ENCODE assay signal across 24 cellular contexts in the genomic region with DNA sequence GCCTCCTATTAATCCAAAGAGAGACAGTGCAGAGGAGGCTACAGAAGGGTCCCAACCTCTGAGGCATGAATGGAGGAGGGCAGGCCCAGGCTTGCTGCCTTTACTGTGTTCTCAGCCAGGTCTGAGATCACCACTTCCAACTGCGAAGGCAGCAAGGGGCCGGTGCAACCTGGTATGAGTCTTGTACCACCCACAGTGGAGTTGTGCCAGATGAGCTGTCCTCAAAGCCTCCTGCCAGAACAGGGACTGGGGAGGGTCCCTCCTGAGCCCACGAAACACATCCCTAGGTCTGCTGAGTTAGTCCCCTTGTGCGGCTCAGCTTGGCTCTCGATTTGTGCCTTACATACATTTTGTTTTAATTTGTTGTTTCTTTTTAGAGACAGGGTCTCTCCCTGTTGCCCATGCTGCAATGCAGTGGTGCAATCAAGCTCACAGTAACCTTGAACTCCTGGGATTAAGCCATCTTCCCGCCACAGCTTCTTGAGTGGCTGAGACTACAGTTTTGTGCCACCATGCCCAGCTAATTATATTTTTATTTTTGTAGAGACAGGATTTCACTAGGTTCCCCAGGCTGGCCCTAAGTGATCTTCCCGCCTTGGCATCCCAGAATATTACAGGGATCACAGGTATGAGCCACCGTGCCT. TPM values are rescaled to one million over a fixed set of nuclear protein-coding genes. Genes with fewer than 3 reads are reported as not detected.
DNase-seq lines count a peak whose midpoint lies in the region; ATAC-seq, FAIRE-seq and TF ChIP-seq lines count a peak whose summit lies in the region.
"Had no signal": no experiment of that assay in that cellular context is flagged by ENCODE, and none has a peak within 500 bp of the region (broad histone marks: within the 10 kb centered on the region; RNA-seq: fewer than 3 reads in every experiment).

No MANE protein-coding gene starts in this region.

- no peak overlapping the region for H3K4me3 ChIP-seq in kidney (ENCODE audit: low read length in 2 of 2)
- H3K4me3 ChIP-seq: BLaER1, left lung, suprapubic skin, uterus had no signal

- H3K36me3 ChIP-seq in kidney (ENCODE audit: control insufficient read depth in 1 of 2, insufficient read depth in 2 of 2, low read length in 2 of 2) = no peaks in the 10 kb centered on the region
- H3K36me3 ChIP-seq: suprapubic skin, uterus had no signal

- intact Hi-C loops in kidney (cut with DNase I) = no loop called here

- H3K9ac ChIP-seq in kidney (ENCODE audit: low read length in 2 of 2) = no peak overlapping the region
- H3K9ac ChIP-seq: BLaER1, SK-N-SH had no signal

- H3K36me3 Mint-ChIP-seq in activated naive CD4-positive, alpha-beta T cell treated with anti-CD3 and anti-CD28 coated beads, Interleukin-2, amount 10 ng/mL, durations not matched to agents 7 days and 5 days = peaks cover 9% of the 10 kb centered on the region
- H3K36me3 Mint-ChIP-seq in activated T-helper 17 cell treated with anti-CD3 and anti-CD28 coated beads, Interleukin-2, amount 50 U/mL, for 72 hours (ENCODE audit: low read depth) = peaks cover 8% of the 10 kb centered on the region

- H3K4me1 Mint-ChIP-seq in activated naive CD4-positive, alpha-beta T cell treated with anti-CD3 and anti-CD28 coated beads, Interleukin-2, amount 10 ng/mL, durations not matched to agents 7 days and 5 days = peaks cover 10% of the 10 kb centered on the region
- no peaks in the 10 kb centered on the region for H3K4me1 Mint-ChIP-seq in activated T-helper 17 cell treated with anti-CD3 and anti-CD28 coated beads, Interleukin-2, amount 50 U/mL, for 72 hours

- TF ChIP-seq CTCF in kidney (IDR thresholded peaks at IDR 0.05; ENCODE audit: borderline replicate concordance, extremely low read depth, insufficient read depth) = no peak

- no peak for ATAC-seq in HG03460 (IDR thresholded peaks at IDR 0.05; ENCODE audit: unreplicated experiment)
- no peak for ATAC-seq in activated T-helper 17 cell treated with anti-CD3 and anti-CD28 coated beads, Interleukin-2, amount 50 U/mL, for 72 hours (replicated peaks)
- ATAC-seq: left lung, WTC11 had no signal

- H3K27ac Mint-ChIP-seq in activated naive CD4-positive, alpha-beta T cell treated with anti-CD3 and anti-CD28 coated beads, Interleukin-2, amount 10 ng/mL, durations not matched to agents 7 days and 5 days = no peak overlapping the region
- no peak overlapping the region for H3K27ac Mint-ChIP-seq in activated T-helper 17 cell treated with anti-CD3 and anti-CD28 coated beads, Interleukin-2, amount 50 U/mL, for 72 hours
- H3K27ac Mint-ChIP-seq: activated CD4-positive, alpha-beta memory T cell treated with anti-CD3 and anti-CD28 coated beads for 36 hours; T-helper 2 cell treated with Interferon-gamma antibody and Interleukin-4, amounts not matched to agents 5 μg/mL and 100 μg/mL, for 36 hours; WTC11 had no signal

- no peak for FAIRE-seq in kidney (lab: Jason Lieb, UNC)

- H3K4me1 ChIP-seq in kidney (ENCODE audit: control insufficient read depth in 1 of 2, insufficient read depth in 1 of 2, low read depth in 1 of 2, low read length in 2 of 2) = peaks cover 3 to 11% of the 10 kb centered on the region in 2 donors
- H3K4me1 ChIP-seq: left lung, suprapubic skin, uterus had no signal

- DNase-seq in DMS79 (lab: John Stamatoyannopoulos, UW) (peak; percentile 48), NCI-H2171 treated with DMSO at 0.1 percent for 48 hours (lab: John Stamatoyannopoulos, UW) (peak; percentile 57), astrocyte of the hippocampus (ENCODE audit: low read depth, low spot score) (peak; percentile 61), kidney (peak; percentile 40), dedifferentiated amniotic fluid mesenchymal stem cell (ENCODE audit: extremely low spot score) (no peak)
- no peak for DNase-seq in activated naive CD4-positive, alpha-beta T cell treated with anti-CD3 and anti-CD28 coated beads, Interleukin-2, amount 10 ng/mL, durations not matched to agents 7 days and 5 days
- DNase-seq: activated CD4-positive, alpha-beta memory T cell treated with anti-CD3 and anti-CD28 coated beads for 36 hours; activated effector memory CD4-positive, alpha-beta T cell treated with Interleukin-2 at 50 U/mL for 16 hours; COR-L47; dermis blood vessel endothelial cell; KBM-7; left lung; NCI-H187 treated with DMSO at 0.1 percent for 48 hours; NCI-H510A; SK-N-SH; uterus had no signal

- no peak overlapping the region for H3K4me3 Mint-ChIP-seq in activated naive CD4-positive, alpha-beta T cell treated with anti-CD3 and anti-CD28 coated beads, Interleukin-2, amount 10 ng/mL, durations not matched to agents 7 days and 5 days
- no peak overlapping the region for H3K4me3 Mint-ChIP-seq in activated T-helper 17 cell treated with anti-CD3 and anti-CD28 coated beads, Interleukin-2, amount 50 U/mL, for 72 hours
- H3K4me3 Mint-ChIP-seq: activated CD4-positive, alpha-beta memory T cell treated with anti-CD3 and anti-CD28 coated beads for 36 hours; nephron; T-helper 2 cell treated with Interferon-gamma antibody and Interleukin-4, amounts not matched to agents 5 μg/mL and 100 μg/mL, for 36 hours; WTC11 had no signal

- H3K9me3 Mint-ChIP-seq in activated naive CD4-positive, alpha-beta T cell treated with anti-CD3 and anti-CD28 coated beads, Interleukin-2, amount 10 ng/mL, durations not matched to agents 7 days and 5 days = peaks cover 3% of the 10 kb centered on the region
- no peaks in the 10 kb centered on the region for H3K9me3 Mint-ChIP-seq in activated T-helper 17 cell treated with anti-CD3 and anti-CD28 coated beads, Interleukin-2, amount 50 U/mL, for 72 hours
- H3K9me3 Mint-ChIP-seq: activated CD4-positive, alpha-beta memory T cell treated with anti-CD3 and anti-CD28 coated beads for 36 hours; nephron had no signal

- CTCF ChIA-PET in activated naive CD4-positive, alpha-beta T cell treated with anti-CD3 and anti-CD28 coated beads, Interleukin-2, amount 10 ng/mL, durations not matched to agents 7 days and 5 days (lab: Charles Lee) = interaction anchor here (0.8 to 1.1 kb wide), 2 partner anchors 9 to 23 kb away, joined by 4 to 5 read pairs; a partner anchor contains a TSS

- H3K27ac ChIP-seq in kidney (ENCODE audit: low read depth in 2 of 2, low read length in 2 of 2) = no peak overlapping the region
- H3K27ac ChIP-seq: BLaER1, left lung, suprapubic skin, uterus had no signal

- no peaks in the 10 kb centered on the region for H3K9me3 ChIP-seq in kidney (ENCODE audit: control insufficient read depth in 1 of 2, low read length in 2 of 2)
- H3K9me3 ChIP-seq: left lung, SK-N-SH, suprapubic skin, uterus had no signal

- H3K27me3 Mint-ChIP-seq in activated naive CD4-positive, alpha-beta T cell treated with anti-CD3 and anti-CD28 coated beads, Interleukin-2, amount 10 ng/mL, durations not matched to agents 7 days and 5 days = peaks cover 16% of the 10 kb centered on the region
- peaks cover 7% of the 10 kb centered on the region for H3K27me3 Mint-ChIP-seq in activated T-helper 17 cell treated with anti-CD3 and anti-CD28 coated beads, Interleukin-2, amount 50 U/mL, for 72 hours
- H3K27me3 Mint-ChIP-seq: activated CD4-positive, alpha-beta memory T cell treated with anti-CD3 and anti-CD28 coated beads for 36 hours had no signal

RNA-seq across cellular contexts. Expression of a gene that starts 9.3 kb away (rescaled TPM):
- 505 TPM for total RNA-seq in kidney
- 1,211 TPM for polyA plus RNA-seq in kidney (ENCODE audit: insufficient read depth, low read depth, low replicate concordance)
- total RNA-seq in activated T-helper 17 cell treated with anti-CD3 and anti-CD28 coated beads, Interleukin-2, amount 50 U/mL, for 72 hours = 1,000 to 10,000 TPM; 1,250 to 1,556 TPM

RNA-seq across cellular contexts. Expression of a gene that starts 45.8 kb away (rescaled TPM):
- 28.9 TPM for total RNA-seq in kidney
- 23.7 TPM for polyA plus RNA-seq in kidney (ENCODE audit: insufficient read depth, low read depth, low replicate concordance)
- total RNA-seq in activated T-helper 17 cell treated with anti-CD3 and anti-CD28 coated beads, Interleukin-2, amount 50 U/mL, for 72 hours = 1 to 10 TPM; 3.8 to 5.9 TPM

RNA-seq across cellular contexts. Expression of a gene that starts 57.5 kb away (rescaled TPM):
- 10.8 TPM for total RNA-seq in kidney
- polyA plus RNA-seq in kidney (ENCODE audit: insufficient read depth, low read depth, low replicate concordance) = 20.6 TPM
- under 1 TPM; 0.37 to 0.41 TPM for total RNA-seq in activated T-helper 17 cell treated with anti-CD3 and anti-CD28 coated beads, Interleukin-2, amount 50 U/mL, for 72 hours
- total RNA-seq: mononuclear cell had no signal

Comparison
In these comparisons a context has a peak if more than half of its experiments do, and no peak if none do; other contexts are left out.
1. DNase-seq: peak in DMS79 (single experiment), NCI-H2171 treated with DMSO at 0.1 percent for 48 hours (single experiment), astrocyte of the hippocampus (single experiment) and kidney (single experiment); none in activated naive CD4-positive, alpha-beta T cell treated with anti-CD3 and anti-CD28 coated beads, Interleukin-2, amount 10 ng/mL, durations not matched to agents 7 days and 5 days (single experiment) and dedifferentiated amniotic fluid mesenchymal stem cell (single experiment).